In the genomic region with DNA sequence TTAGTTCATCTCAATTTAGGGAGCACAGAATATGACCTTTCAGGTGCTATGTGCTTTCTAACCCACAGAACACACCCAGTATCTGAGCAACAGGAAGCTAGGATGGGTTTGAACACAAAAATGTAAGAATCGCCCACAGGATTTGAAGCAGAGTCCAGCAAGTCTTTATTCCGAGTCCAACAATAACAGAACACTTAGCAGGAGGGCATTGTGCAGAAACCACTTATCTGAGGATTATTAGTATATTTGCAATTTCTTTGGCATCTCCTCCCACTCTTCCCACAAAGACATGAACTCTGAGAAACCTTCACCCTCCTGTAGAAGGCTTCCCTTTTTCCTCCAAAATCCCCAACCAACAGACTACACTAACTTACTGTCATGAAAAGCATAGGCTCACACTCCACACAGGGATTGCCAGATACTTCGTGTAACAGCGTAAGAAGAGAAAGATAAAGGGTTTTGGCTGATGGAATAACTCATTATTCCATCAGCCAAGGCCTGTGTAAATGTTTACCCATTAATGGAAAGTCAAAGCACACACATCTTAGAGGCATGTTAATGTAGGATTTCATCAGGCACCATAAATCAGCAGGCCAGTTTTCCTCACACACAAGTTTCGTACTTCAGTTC, we compare ENCODE assay signal across 13 cellular contexts. TPM values are rescaled to one million over a fixed set of nuclear protein-coding genes. Genes with fewer than 3 reads are reported as not detected.
A peak's percentile ranks its signal among the peaks of the same experiment; 100 is the strongest.
DNase-seq lines count a peak whose midpoint lies in the region; ATAC-seq and TF ChIP-seq lines count a peak whose summit lies in the region.
"Had no signal": no experiment of that assay in that cellular context is flagged by ENCODE, and none has a peak within 500 bp of the region (broad histone marks: within the 10 kb centered on the region; RNA-seq: fewer than 3 reads in every experiment).

No MANE protein-coding gene starts in this region.

- 40 to 47% methylated on average over 5 of the region's 5 CpGs for WGBS in esophagus squamous epithelium, 2 donors

- BruUV-seq in Panc1 (replicated peaks; lab: Mats Ljungman, UMichigan): no TSS peak

- H3K4me3 ChIP-seq in Panc1 (ENCODE audit: low read depth in 2 of 2, low read length in 2 of 2): no peak overlapping the region
- no peak overlapping the region for H3K4me3 ChIP-seq in fibroblast of the aortic adventitia (ENCODE audit: low read depth, low read length)
- no peak overlapping the region for H3K4me3 ChIP-seq in esophagus squamous epithelium
- H3K4me3 ChIP-seq: upper lobe of left lung had no signal

- H3K27ac ChIP-seq in Panc1 (ENCODE audit: low read length): peak overlapping the region; percentile 59; the same call in 1 of the 2 replicates
- H3K27ac ChIP-seq in esophagus squamous epithelium: no peak overlapping the region
- H3K27ac ChIP-seq: RWPE1 had no signal

- TF ChIP-seq POLR2A in esophagus squamous epithelium (IDR thresholded peaks at IDR 0.05): no peak

- CTCF ChIA-PET in Panc1 (lab: Charles Lee): no interaction called here

- in situ Hi-C loops in Panc1 (cut with HindIII; ENCODE audit: low pct_unique_long_range_greater_than_20kb, low sequenced_read_pairs): no loop called here

- peak; percentile 18 for DNase-seq in NCI-H2227 (lab: John Stamatoyannopoulos, UW; ENCODE audit: unreplicated experiment)
- no peak for DNase-seq in NCI-H2227 treated with DMSO at 0.1 percent for 48 hours (lab: John Stamatoyannopoulos, UW)
- DNase-seq in Panc1 (ENCODE audit: low read depth, low spot score): no peak
- peak; percentile 97 for DNase-seq in fibroblast of the aortic adventitia (ENCODE audit: low read depth)
- peak; percentile 80 for DNase-seq in smooth muscle cell of the brain vasculature (ENCODE audit: low read depth, low spot score)
- no peak for DNase-seq in SIG-M5 treated with dmso at 0.1 percent for 504 hours (lab: John Stamatoyannopoulos, UW; ENCODE audit: unreplicated experiment)
- DNase-seq in esophagus squamous epithelium (lab: John Stamatoyannopoulos, UW): no peak
- DNase-seq: amniotic stem cell; head of caudate nucleus; naive thymus-derived CD8-positive, alpha-beta T cell; upper lobe of left lung had no signal

- H3K36me3 ChIP-seq in Panc1 (ENCODE audit: control insufficient read depth, insufficient read depth, low read length) (no peaks in the 10 kb centered on the region), esophagus squamous epithelium (no peaks in the 10 kb centered on the region)
- H3K36me3 ChIP-seq: upper lobe of left lung had no signal

- no peaks in the 10 kb centered on the region for H3K27me3 ChIP-seq in Panc1 (ENCODE audit: control insufficient read depth, insufficient read depth, low read length)
- no peaks in the 10 kb centered on the region for H3K27me3 ChIP-seq in esophagus squamous epithelium
- H3K27me3 ChIP-seq: upper lobe of left lung had no signal

- H3K4me1 ChIP-seq in Panc1 (ENCODE audit: control insufficient read depth, insufficient read depth, low read length) (peaks cover 2% of the 10 kb centered on the region), esophagus squamous epithelium (peaks cover 0 to 39% (median 10%) of the 10 kb centered on the region in 3 donors)

- POLR2A ChIA-PET in Panc1 (lab: Charles Lee): no interaction called here

- no peaks in the 10 kb centered on the region for H3K9me3 ChIP-seq in Panc1 (ENCODE audit: control insufficient read depth, insufficient read depth, low read depth, low read length)
- H3K9me3 ChIP-seq in esophagus squamous epithelium: no peaks in the 10 kb centered on the region
- H3K9me3 ChIP-seq: upper lobe of left lung had no signal

- TF ChIP-seq CTCF in Panc1 (IDR thresholded peaks at IDR 0.05) (no peak), fibroblast of the aortic adventitia (IDR thresholded peaks at IDR 0.05; ENCODE audit: insufficient read depth, low read length) (no peak), esophagus squamous epithelium (IDR thresholded peaks at IDR 0.05) (no peak)

- intact Hi-C loops in Panc1 (cut with micrococcal nuclease; ENCODE audit: unreplicated experiment) (no loop called here), esophagus squamous epithelium (cut with DNase I) (no loop called here)

- ATAC-seq in Panc1 (no peak), HG03342 (IDR thresholded peaks at IDR 0.05; ENCODE audit: unreplicated experiment) (no peak)
- ATAC-seq: naive thymus-derived CD8-positive, alpha-beta T cell had no signal

RNA-seq across cellular contexts. Expression of gene SIPA1L2, which starts 16.1 kb away (rescaled TPM):
- 5.2 TPM for total RNA-seq in Panc1 (2021; ENCODE audit: unreplicated experiment)
- 2.6 TPM for polyA plus RNA-seq in Panc1 (2012; ENCODE audit: insufficient read length)
- 6.8 and 16.4 TPM in 2 replicates for total RNA-seq in fibroblast of the aortic adventitia (ENCODE audit: low replicate concordance)
- 10 to 100 TPM; 29.5 to 51.3 (median 46.0) TPM for total RNA-seq in esophagus squamous epithelium

Comparison
In these comparisons a context has a peak if more than half of its experiments do, and no peak if none do; other contexts are left out.
1. DNase-seq: peak in NCI-H2227 (single experiment), fibroblast of the aortic adventitia (single experiment) and smooth muscle cell of the brain vasculature (single experiment); none in NCI-H2227 treated with DMSO at 0.1 percent for 48 hours (single experiment), Panc1 (single experiment), SIG-M5 treated with dmso at 0.1 percent for 504 hours (single experiment) and esophagus squamous epithelium (single experiment).